10 cellular contexts compared by ENCODE assay signal in genomic region chr11:34624069-34624468, GRCh38. TPM values are rescaled to one million over a fixed set of nuclear protein-coding genes. Genes with fewer than 3 reads are reported as not detected.
DNase-seq lines count a peak whose midpoint lies in the region; ATAC-seq and TF ChIP-seq lines count a peak whose summit lies in the region.
"Had no signal": no experiment of that assay in that cellular context is flagged by ENCODE, and none has a peak within 500 bp of the region (broad histone marks: within the 10 kb centered on the region; RNA-seq: fewer than 3 reads in every experiment).

No MANE protein-coding gene starts in this region.

- no peak for TF ChIP-seq POLR2A in gastroesophageal sphincter (IDR thresholded peaks at IDR 0.05)

- ATAC-seq in foreskin keratinocyte (no peak), gastroesophageal sphincter (no peak)

- H3K4me1 ChIP-seq in foreskin keratinocyte (peaks cover 30% of the 10 kb centered on the region), gastroesophageal sphincter (no peaks in the 10 kb centered on the region)

- 75 to 100% methylated on average over 4 to 7 of the region's 10 CpGs for WGBS in gastroesophageal sphincter (ENCODE audit: low coverage in 1 of 2), 2 donors

- DNase-seq in DMS79 (lab: John Stamatoyannopoulos, UW), result peak; percentile 27
- DNase-seq in GM20000 (ENCODE audit: low spot score), result peak; percentile 21
- peak; percentile 73 for DNase-seq in LoVo (ENCODE audit: low spot score)
- DNase-seq in foreskin keratinocyte, result peak in 1 of 2 donors; percentile 63
- DNase-seq in GM19240 (ENCODE audit: insufficient read length, low spot score), result no peak
- DNase-seq in T1000 (lab: John Stamatoyannopoulos, UW), result no peak
- DNase-seq in cerebellar nuclear complex (lab: John Stamatoyannopoulos, UW), result no peak

- no peak overlapping the region for H3K4me3 ChIP-seq in gastroesophageal sphincter
- H3K4me3 ChIP-seq: SK-N-MC had no signal

- peak overlapping the region; percentile 53 for H3K27ac ChIP-seq in foreskin keratinocyte
- H3K27ac ChIP-seq in gastroesophageal sphincter, result no peak overlapping the region
- H3K27ac ChIP-seq: HL-60, SK-N-MC had no signal

- no peaks in the 10 kb centered on the region for H3K36me3 ChIP-seq in gastroesophageal sphincter

- TF ChIP-seq EP300 in gastroesophageal sphincter (IDR thresholded peaks at IDR 0.05), result no peak

- no peaks in the 10 kb centered on the region for H3K9me3 ChIP-seq in gastroesophageal sphincter

- no peaks in the 10 kb centered on the region for H3K27me3 ChIP-seq in foreskin keratinocyte
- peaks cover 13% of the 10 kb centered on the region for H3K27me3 ChIP-seq in gastroesophageal sphincter

- no peak for TF ChIP-seq CTCF in GM20000 (IDR thresholded peaks at IDR 0.05; ENCODE audit: extremely low read depth, missing control alignments)
- TF ChIP-seq CTCF in foreskin keratinocyte (conservative IDR thresholded peaks at IDR 0.05), result no peak
- TF ChIP-seq CTCF in gastroesophageal sphincter (IDR thresholded peaks at IDR 0.05), result no peak

RNA-seq across cellular contexts. Expression of gene EHF, which starts 3.2 kb away (rescaled TPM):
- total RNA-seq in foreskin keratinocyte (97.2 and 109 TPM in 2 replicates), gastroesophageal sphincter (10 to 100 TPM in 1 of 4 donors, 1 to 10 TPM in 1, under 1 TPM in 2; 0.13 to 30.0 (median 1.0) TPM)
- 9.0 and 11.2 TPM in 2 replicates for polyA plus RNA-seq in foreskin keratinocyte

Comparison
In these comparisons a context has a peak if more than half of its experiments do, and no peak if none do; other contexts are left out.
1. DNase-seq: peak in DMS79 (single experiment), GM20000 (single experiment) and LoVo (single experiment); none in GM19240 (single experiment), T1000 (single experiment) and cerebellar nuclear complex (0 of 2).